Comparison of ENCODE assay signal across 6 cellular contexts in the genomic region with DNA sequence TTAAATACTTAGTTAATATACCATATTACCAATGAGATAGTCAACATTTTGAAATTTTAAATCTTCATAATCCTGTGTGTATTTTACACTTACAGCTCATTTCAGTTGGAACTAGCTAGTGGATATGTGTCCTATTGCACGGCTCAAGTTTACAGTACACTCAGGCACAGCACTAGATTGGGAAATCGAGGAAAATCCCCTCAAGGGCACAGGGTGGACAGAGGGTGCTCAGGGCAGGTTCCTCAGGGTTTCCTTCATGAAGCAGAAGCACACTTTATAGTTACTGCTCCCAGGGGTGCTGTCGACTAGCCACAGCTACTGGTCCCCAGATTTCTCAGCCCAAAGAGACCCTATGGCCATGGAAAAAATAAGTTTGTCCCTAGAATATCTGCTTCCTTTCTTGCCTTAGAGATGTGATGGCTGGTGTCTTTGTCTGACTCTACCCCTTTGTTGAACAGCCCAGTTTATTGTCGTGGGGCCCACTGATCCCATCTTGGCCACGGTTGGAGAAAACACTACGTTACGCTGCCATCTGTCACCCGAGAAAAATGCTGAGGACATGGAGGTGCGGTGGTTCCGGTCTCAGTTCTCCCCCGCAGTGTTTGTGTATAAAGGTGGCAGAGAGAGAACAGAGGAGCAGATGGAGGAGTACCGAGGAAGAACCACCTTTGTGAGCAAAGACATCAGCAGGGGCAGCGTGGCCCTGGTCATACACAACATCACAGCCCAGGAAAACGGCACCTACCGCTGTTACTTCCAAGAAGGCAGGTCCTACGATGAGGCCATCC. TPM values are rescaled to one million over a fixed set of nuclear protein-coding genes. Genes with fewer than 3 reads are reported as not detected.
DNase-seq lines count a peak whose midpoint lies in the region; ATAC-seq, FAIRE-seq and TF ChIP-seq lines count a peak whose summit lies in the region.

No MANE protein-coding gene starts in this region.

- no peak for FAIRE-seq in pancreas (lab: Jason Lieb, UNC)

- intact Hi-C loops in pancreas (cut with DNase I) = no loop called here

- H3K4me3 ChIP-seq in HUES48 (ENCODE audit: low read depth, low read length) (peak overlapping the region; percentile 95), brain microvascular endothelial cell (ENCODE audit: low read depth, low read length) (peak overlapping the region; percentile 15), pancreas (peak overlapping the region; percentile 12 to 80 (median 52))

- H3K9me3 ChIP-seq in HUES48 (ENCODE audit: control insufficient read depth, insufficient read depth, low read length) (no peaks in the 10 kb centered on the region), pancreas (no peaks in the 10 kb centered on the region)

- H3K27ac ChIP-seq in HUES48 (ENCODE audit: low read depth, low read length) = no peak overlapping the region
- H3K27ac ChIP-seq in brain microvascular endothelial cell = no peak overlapping the region
- H3K27ac ChIP-seq in pancreas = no peak overlapping the region

- H3K9ac ChIP-seq in HUES48 (ENCODE audit: low read depth, low read length) = no peak overlapping the region

- 85 to 87% methylated on average over 16 of the region's 16 CpGs for WGBS in pancreas, 2 donors

- H3K4me1 ChIP-seq in HUES48 (ENCODE audit: control insufficient read depth, insufficient read depth, low read length) (peaks cover 5% of the 10 kb centered on the region), pancreas (peaks cover 0 to 20% (median 4%) of the 10 kb centered on the region in 3 donors)

- DNase-seq in brain microvascular endothelial cell (no peak), pancreas (no peak), OCI-M1 (lab: John Stamatoyannopoulos, UW) (no peak)

- in situ Hi-C loops in brain microvascular endothelial cell (cut with HindIII; ENCODE audit: low pct_ligation_motif_present, low sequenced_read_pairs) = no loop called here

- H3K36me3 ChIP-seq in HUES48 (ENCODE audit: control insufficient read depth, insufficient read depth, low read length) = peaks cover 49% of the 10 kb centered on the region
- peaks cover 33% of the 10 kb centered on the region for H3K36me3 ChIP-seq in brain microvascular endothelial cell (replicated peaks)
- peaks cover 0 to 23% (median 21%) of the 10 kb centered on the region in 3 donors for H3K36me3 ChIP-seq in pancreas

- ATAC-seq in pancreas (no peak), GM18868 (IDR thresholded peaks at IDR 0.05; ENCODE audit: unreplicated experiment) (no peak), HG02970 (IDR thresholded peaks at IDR 0.05; ENCODE audit: low FRiP score, unreplicated experiment) (no peak)

- no peak for TF ChIP-seq CTCF in brain microvascular endothelial cell (IDR thresholded peaks at IDR 0.05; ENCODE audit: low read depth, low read length, missing control alignments)
- no peak for TF ChIP-seq CTCF in pancreas (IDR thresholded peaks at IDR 0.05)

- H3K27me3 ChIP-seq in HUES48 (ENCODE audit: control insufficient read depth, insufficient read depth, low read length) (no peaks in the 10 kb centered on the region), brain microvascular endothelial cell (replicated peaks) (no peaks in the 10 kb centered on the region), pancreas (no peaks in the 10 kb centered on the region)

RNA-seq across cellular contexts. Expression of a gene that starts 1.5 kb away (rescaled TPM):
- 10 to 100 TPM in 1 of 6 donors, 1 to 10 TPM in 5; 3.7 to 10.9 (median 6.5) TPM for total RNA-seq in pancreas
- polyA plus RNA-seq in pancreas = 10 to 100 TPM in 1 of 2 donors, 1 to 10 TPM in 1; 8.1 to 15.3 TPM

RNA-seq across cellular contexts. Expression of a gene that starts 18.9 kb away (rescaled TPM):
- total RNA-seq in pancreas = 10 to 100 TPM in 1 of 6 donors, 1 to 10 TPM in 5; 1.5 to 15.3 (median 4.6) TPM
- polyA plus RNA-seq in pancreas = 1 to 10 TPM; 4.0 TPM

RNA-seq across cellular contexts. Expression of a gene that starts 40.9 kb away (rescaled TPM):
- not detected for total RNA-seq in pancreas
- not detected for polyA plus RNA-seq in pancreas

RNA-seq across cellular contexts. Expression of a gene that starts 57.1 kb away (rescaled TPM):
- 10 to 100 TPM in 4 of 6 donors, 1 to 10 TPM in 2; 3.9 to 33.5 (median 13.3) TPM for total RNA-seq in pancreas
- polyA plus RNA-seq in pancreas = 10 to 100 TPM in 1 of 2 donors, 1 to 10 TPM in 1; 8.9 to 13.9 TPM

Comparison
In these comparisons a context has a peak if more than half of its experiments do, and no peak if none do; other contexts are left out.
1. H3K4me3 ChIP-seq: peak in every context shown above with its lines; median percentile 95 in HUES48; 52 in pancreas; 15 in brain microvascular endothelial cell.